In the genomic region with DNA sequence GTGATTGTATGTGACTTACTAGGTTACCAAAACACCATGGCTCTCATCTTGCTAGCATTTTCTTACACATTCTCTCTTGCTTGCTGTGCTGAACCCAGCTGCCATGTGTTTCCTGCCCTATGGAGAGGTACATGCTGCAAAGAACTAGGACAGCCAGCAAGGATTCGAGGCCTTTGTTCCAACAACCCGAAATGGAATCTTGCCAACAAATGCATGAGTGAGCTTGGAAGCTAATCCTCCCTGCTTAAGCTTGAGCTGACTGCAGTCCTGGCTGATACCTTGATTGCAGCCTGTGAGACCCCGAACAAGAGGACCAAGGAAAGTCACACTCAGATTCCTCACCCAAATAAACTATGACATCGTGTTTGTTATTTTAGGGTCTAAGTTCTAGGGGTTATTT, we compare ENCODE assay signal across 14 cellular contexts.
A peak's percentile ranks its signal among the peaks of the same experiment; 100 is the strongest.
DNase-seq lines count a peak whose midpoint lies in the region; ATAC-seq and TF ChIP-seq lines count a peak whose summit lies in the region.
"Had no signal": no experiment of that assay in that cellular context is flagged by ENCODE, and none has a peak within 500 bp of the region (broad histone marks: within the 10 kb centered on the region; RNA-seq: fewer than 3 reads in every experiment).

No MANE protein-coding gene starts in this region.

- H4K20me1 ChIP-seq in hepatocyte (ENCODE audit: insufficient read depth, poor library complexity, severe bottlenecking): no peaks in the 10 kb centered on the region
- H4K20me1 ChIP-seq: BLaER1 treated with 17β-estradiol and CSF1 and Interleukin-3, amounts not matched to agents 10 nM and 100 nM had no signal

- DNase-seq in DMS153 treated with DMSO at 0.1 percent for 48 hours (lab: John Stamatoyannopoulos, UW; ENCODE audit: unreplicated experiment) (peak; percentile 55), NCI-H1105 treated with DMSO at 0.1 percent for 48 hours (lab: John Stamatoyannopoulos, UW) (peak; percentile 57), UCSD-AML1 (lab: John Stamatoyannopoulos, UW; ENCODE audit: unreplicated experiment) (peak; percentile 3), hepatocyte (ENCODE audit: low spot score) (peak; percentile 18)
- no peak for DNase-seq in effector CD4-positive, alpha-beta T cell
- DNase-seq: activated CD8-positive, alpha-beta memory T cell treated with anti-CD3 and anti-CD28 coated beads, Interleukin-2, amount 10 ng/mL, durations not matched to agents 7 days and 5 days; activated naive CD8-positive, alpha-beta T cell treated with anti-CD3 and anti-CD28 coated beads, Interleukin-2, amount 10 ng/mL, durations not matched to agents 7 days and 5 days; effector memory CD8-positive, alpha-beta T cell; NCI-H1694 treated with DMSO at 0.1 percent for 48 hours had no signal

- no peak overlapping the region for H2AFZ ChIP-seq in hepatocyte

- TF ChIP-seq CTCF in hepatocyte (IDR thresholded peaks at IDR 0.05; ENCODE audit: poor library complexity): no peak

- peaks cover 4% of the 10 kb centered on the region for H3K9me3 Mint-ChIP-seq in stimulated activated memory B cell treated with anti-CD40 and anti-IgM and Interleukin-4, amounts not matched to agents 10 μg/mL and 1 μg/mL and 100 μg/mL, for 72 hours
- H3K9me3 Mint-ChIP-seq: activated naive CD8-positive, alpha-beta T cell treated with anti-CD3 and anti-CD28 coated beads, Interleukin-2, amount 10 ng/mL, durations not matched to agents 7 days and 5 days had no signal

- H3K27me3 ChIP-seq in hepatocyte: no peaks in the 10 kb centered on the region
- H3K27me3 ChIP-seq: BLaER1 treated with 17β-estradiol and CSF1 and Interleukin-3, amounts not matched to agents 10 nM and 100 nM had no signal

- H3K9me2 ChIP-seq in hepatocyte (replicated peaks; ENCODE audit: insufficient read depth): no peaks in the 10 kb centered on the region

- H3K27ac Mint-ChIP-seq in stimulated activated memory B cell treated with anti-CD40 and anti-IgM and Interleukin-4, amounts not matched to agents 10 μg/mL and 1 μg/mL and 100 μg/mL, for 72 hours: no peak overlapping the region
- H3K27ac Mint-ChIP-seq: activated CD8-positive, alpha-beta memory T cell treated with anti-CD3 and anti-CD28 coated beads, Interleukin-2, amount 10 ng/mL, durations not matched to agents 7 days and 5 days; activated naive CD8-positive, alpha-beta T cell treated with anti-CD3 and anti-CD28 coated beads, Interleukin-2, amount 10 ng/mL, durations not matched to agents 7 days and 5 days; effector memory CD8-positive, alpha-beta T cell; progenitor cell of endocrine pancreas had no signal

- no peaks in the 10 kb centered on the region for H3K79me2 ChIP-seq in hepatocyte

- H3K27ac ChIP-seq in hepatocyte: no peak overlapping the region
- H3K27ac ChIP-seq: BLaER1 treated with 17β-estradiol and CSF1 and Interleukin-3, amounts not matched to agents 10 nM and 100 nM had no signal

- H3K4me1 ChIP-seq in hepatocyte (ENCODE audit: insufficient read depth): no peaks in the 10 kb centered on the region
- H3K4me1 ChIP-seq: BLaER1 treated with 17β-estradiol and CSF1 and Interleukin-3, amounts not matched to agents 10 nM and 100 nM had no signal

- no peak for ATAC-seq in HG02938 (IDR thresholded peaks at IDR 0.05; ENCODE audit: unreplicated experiment)
- no peak for ATAC-seq in stimulated activated memory B cell treated with anti-CD40 and anti-IgM and Interleukin-4, amounts not matched to agents 10 μg/mL and 1 μg/mL and 100 μg/mL, for 72 hours
- ATAC-seq in GM19467 (IDR thresholded peaks at IDR 0.05; ENCODE audit: unreplicated experiment): no peak
- ATAC-seq: activated CD8-positive, alpha-beta memory T cell treated with anti-CD3 and anti-CD28 coated beads, Interleukin-2, amount 10 ng/mL, durations not matched to agents 7 days and 5 days; effector memory CD8-positive, alpha-beta T cell had no signal

- H3K9me3 ChIP-seq in hepatocyte (ENCODE audit: low read depth): no peaks in the 10 kb centered on the region

- no peaks in the 10 kb centered on the region for H3K27me3 Mint-ChIP-seq in stimulated activated memory B cell treated with anti-CD40 and anti-IgM and Interleukin-4, amounts not matched to agents 10 μg/mL and 1 μg/mL and 100 μg/mL, for 72 hours
- H3K27me3 Mint-ChIP-seq: activated CD8-positive, alpha-beta memory T cell treated with anti-CD3 and anti-CD28 coated beads, Interleukin-2, amount 10 ng/mL, durations not matched to agents 7 days and 5 days; activated naive CD8-positive, alpha-beta T cell treated with anti-CD3 and anti-CD28 coated beads, Interleukin-2, amount 10 ng/mL, durations not matched to agents 7 days and 5 days; effector memory CD8-positive, alpha-beta T cell; progenitor cell of endocrine pancreas had no signal

- no peaks in the 10 kb centered on the region for H3K36me3 ChIP-seq in hepatocyte (replicated peaks; ENCODE audit: insufficient read depth, low read depth)
- H3K36me3 ChIP-seq: BLaER1 treated with 17β-estradiol and CSF1 and Interleukin-3, amounts not matched to agents 10 nM and 100 nM had no signal

- WGBS in hepatocyte (ENCODE audit: low lambda C conversion rate, missing lambda C conversion rate): 43% methylated on average over 4 of the region's 4 CpGs

- no peak overlapping the region for H3K4me2 ChIP-seq in hepatocyte
- H3K4me2 ChIP-seq: BLaER1 treated with 17β-estradiol and CSF1 and Interleukin-3, amounts not matched to agents 10 nM and 100 nM had no signal

- no peaks in the 10 kb centered on the region for H3K36me3 Mint-ChIP-seq in stimulated activated memory B cell treated with anti-CD40 and anti-IgM and Interleukin-4, amounts not matched to agents 10 μg/mL and 1 μg/mL and 100 μg/mL, for 72 hours
- H3K36me3 Mint-ChIP-seq: activated CD8-positive, alpha-beta memory T cell treated with anti-CD3 and anti-CD28 coated beads, Interleukin-2, amount 10 ng/mL, durations not matched to agents 7 days and 5 days; activated naive CD8-positive, alpha-beta T cell treated with anti-CD3 and anti-CD28 coated beads, Interleukin-2, amount 10 ng/mL, durations not matched to agents 7 days and 5 days had no signal

- no peak overlapping the region for H3K4me3 Mint-ChIP-seq in stimulated activated memory B cell treated with anti-CD40 and anti-IgM and Interleukin-4, amounts not matched to agents 10 μg/mL and 1 μg/mL and 100 μg/mL, for 72 hours
- H3K4me3 Mint-ChIP-seq: activated CD8-positive, alpha-beta memory T cell treated with anti-CD3 and anti-CD28 coated beads, Interleukin-2, amount 10 ng/mL, durations not matched to agents 7 days and 5 days; activated naive CD8-positive, alpha-beta T cell treated with anti-CD3 and anti-CD28 coated beads, Interleukin-2, amount 10 ng/mL, durations not matched to agents 7 days and 5 days; effector memory CD8-positive, alpha-beta T cell had no signal

- H3K4me3 ChIP-seq in hepatocyte: no peak overlapping the region
- H3K4me3 ChIP-seq: BLaER1 treated with 17β-estradiol and CSF1 and Interleukin-3, amounts not matched to agents 10 nM and 100 nM had no signal

- no peaks in the 10 kb centered on the region for H3K4me1 Mint-ChIP-seq in stimulated activated memory B cell treated with anti-CD40 and anti-IgM and Interleukin-4, amounts not matched to agents 10 μg/mL and 1 μg/mL and 100 μg/mL, for 72 hours
- H3K4me1 Mint-ChIP-seq: activated CD8-positive, alpha-beta memory T cell treated with anti-CD3 and anti-CD28 coated beads, Interleukin-2, amount 10 ng/mL, durations not matched to agents 7 days and 5 days; activated naive CD8-positive, alpha-beta T cell treated with anti-CD3 and anti-CD28 coated beads, Interleukin-2, amount 10 ng/mL, durations not matched to agents 7 days and 5 days had no signal
